Comparison of ENCODE assay signal across 1 cellular context in genomic region chr1:40740992-40741736, GRCh38.
TF ChIP-seq lines count a peak whose summit lies in the region.

No MANE protein-coding gene starts in this region.

TF ChIP-seq in K562, 482 proteins besides CTCF, POLR2A, EP300 and RAD21:
- TF ChIP-seq CBFA2T2 (conservative IDR thresholded peaks at IDR 0.05) (peak; percentile 35), PHF20 (IDR thresholded peaks at IDR 0.05; ENCODE audit: partially characterized antibody) (peak; percentile 23), REST (CRISPR knock-in tag; IDR thresholded peaks at IDR 0.05; ENCODE audit: low read depth) (no peak), TSC22D4 (tag; IDR thresholded peaks at IDR 0.05) (no peak), ZBED1 (IDR thresholded peaks at IDR 0.05) (no peak), FOXA3 (CRISPR knock-in tag; conservative IDR thresholded peaks at IDR 0.05 in 1 of 2, IDR thresholded peaks at IDR 0.05 in 1 of 2) (peak in 1 of 2 experiments; percentile 61; a peak in 2 of 4 replicates), HDAC8 (tag; IDR thresholded peaks at IDR 0.05) (no peak), CBFA2T3 (IDR thresholded peaks at IDR 0.05) (peak; percentile 58; the same call in 1 of the 2 replicates), SOX6 (IDR thresholded peaks at IDR 0.05) (0 out of 2 replicates have a peak, but pooled peaks have one; percentile 14)
